ENCODE assay signal across 1 cellular context in genomic region chr1:42766723-42767509, GRCh38.
A peak's percentile ranks its signal among the peaks of the same experiment; 100 is the strongest.
TF ChIP-seq lines count a peak whose summit lies in the region.

Gene C1orf50, plus strand, starts transcription at chr1:42767249. Its CDS starts 63 bp downstream, at chr1:42767312.
A gene with protein sequence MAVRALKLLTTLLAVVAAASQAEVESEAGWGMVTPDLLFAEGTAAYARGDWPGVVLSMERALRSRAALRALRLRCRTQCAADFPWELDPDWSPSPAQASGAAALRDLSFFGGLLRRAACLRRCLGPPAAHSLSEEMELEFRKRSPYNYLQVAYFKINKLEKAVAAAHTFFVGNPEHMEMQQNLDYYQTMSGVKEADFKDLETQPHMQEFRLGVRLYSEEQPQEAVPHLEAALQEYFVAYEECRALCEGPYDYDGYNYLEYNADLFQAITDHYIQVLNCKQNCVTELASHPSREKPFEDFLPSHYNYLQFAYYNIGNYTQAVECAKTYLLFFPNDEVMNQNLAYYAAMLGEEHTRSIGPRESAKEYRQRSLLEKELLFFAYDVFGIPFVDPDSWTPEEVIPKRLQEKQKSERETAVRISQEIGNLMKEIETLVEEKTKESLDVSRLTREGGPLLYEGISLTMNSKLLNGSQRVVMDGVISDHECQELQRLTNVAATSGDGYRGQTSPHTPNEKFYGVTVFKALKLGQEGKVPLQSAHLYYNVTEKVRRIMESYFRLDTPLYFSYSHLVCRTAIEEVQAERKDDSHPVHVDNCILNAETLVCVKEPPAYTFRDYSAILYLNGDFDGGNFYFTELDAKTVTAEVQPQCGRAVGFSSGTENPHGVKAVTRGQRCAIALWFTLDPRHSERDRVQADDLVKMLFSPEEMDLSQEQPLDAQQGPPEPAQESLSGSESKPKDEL (minus strand): TSS chr1:42767028. CDS start chr1:42766971, 57 bp downstream.

TF ChIP-seq in WTC11, 78 proteins besides CTCF, POLR2A, EP300 and RAD21 (continued from another document):
- TF ChIP-seq ZNF532 (CRISPR knock-in tag; IDR thresholded peaks at IDR 0.05; ENCODE audit: borderline replicate concordance) = no peak
- TF ChIP-seq HMGXB4 (CRISPR knock-in tag; IDR thresholded peaks at IDR 0.05) = peak; percentile 42
- peak; percentile 23 for TF ChIP-seq FOXK1 (CRISPR knock-in tag; IDR thresholded peaks at IDR 0.05)
- TF ChIP-seq, protein P1, sequence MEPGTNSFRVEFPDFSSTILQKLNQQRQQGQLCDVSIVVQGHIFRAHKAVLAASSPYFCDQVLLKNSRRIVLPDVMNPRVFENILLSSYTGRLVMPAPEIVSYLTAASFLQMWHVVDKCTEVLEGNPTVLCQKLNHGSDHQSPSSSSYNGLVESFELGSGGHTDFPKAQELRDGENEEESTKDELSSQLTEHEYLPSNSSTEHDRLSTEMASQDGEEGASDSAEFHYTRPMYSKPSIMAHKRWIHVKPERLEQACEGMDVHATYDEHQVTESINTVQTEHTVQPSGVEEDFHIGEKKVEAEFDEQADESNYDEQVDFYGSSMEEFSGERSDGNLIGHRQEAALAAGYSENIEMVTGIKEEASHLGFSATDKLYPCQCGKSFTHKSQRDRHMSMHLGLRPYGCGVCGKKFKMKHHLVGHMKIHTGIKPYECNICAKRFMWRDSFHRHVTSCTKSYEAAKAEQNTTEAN (CRISPR knock-in tag; IDR thresholded peaks at IDR 0.05) = no peak
- TF ChIP-seq EMX1 (CRISPR knock-in tag; IDR thresholded peaks at IDR 0.05) = no peak
- TF ChIP-seq GTF2I (CRISPR knock-in tag; conservative IDR thresholded peaks at IDR 0.05) = no peak
- TF ChIP-seq, protein P2, sequence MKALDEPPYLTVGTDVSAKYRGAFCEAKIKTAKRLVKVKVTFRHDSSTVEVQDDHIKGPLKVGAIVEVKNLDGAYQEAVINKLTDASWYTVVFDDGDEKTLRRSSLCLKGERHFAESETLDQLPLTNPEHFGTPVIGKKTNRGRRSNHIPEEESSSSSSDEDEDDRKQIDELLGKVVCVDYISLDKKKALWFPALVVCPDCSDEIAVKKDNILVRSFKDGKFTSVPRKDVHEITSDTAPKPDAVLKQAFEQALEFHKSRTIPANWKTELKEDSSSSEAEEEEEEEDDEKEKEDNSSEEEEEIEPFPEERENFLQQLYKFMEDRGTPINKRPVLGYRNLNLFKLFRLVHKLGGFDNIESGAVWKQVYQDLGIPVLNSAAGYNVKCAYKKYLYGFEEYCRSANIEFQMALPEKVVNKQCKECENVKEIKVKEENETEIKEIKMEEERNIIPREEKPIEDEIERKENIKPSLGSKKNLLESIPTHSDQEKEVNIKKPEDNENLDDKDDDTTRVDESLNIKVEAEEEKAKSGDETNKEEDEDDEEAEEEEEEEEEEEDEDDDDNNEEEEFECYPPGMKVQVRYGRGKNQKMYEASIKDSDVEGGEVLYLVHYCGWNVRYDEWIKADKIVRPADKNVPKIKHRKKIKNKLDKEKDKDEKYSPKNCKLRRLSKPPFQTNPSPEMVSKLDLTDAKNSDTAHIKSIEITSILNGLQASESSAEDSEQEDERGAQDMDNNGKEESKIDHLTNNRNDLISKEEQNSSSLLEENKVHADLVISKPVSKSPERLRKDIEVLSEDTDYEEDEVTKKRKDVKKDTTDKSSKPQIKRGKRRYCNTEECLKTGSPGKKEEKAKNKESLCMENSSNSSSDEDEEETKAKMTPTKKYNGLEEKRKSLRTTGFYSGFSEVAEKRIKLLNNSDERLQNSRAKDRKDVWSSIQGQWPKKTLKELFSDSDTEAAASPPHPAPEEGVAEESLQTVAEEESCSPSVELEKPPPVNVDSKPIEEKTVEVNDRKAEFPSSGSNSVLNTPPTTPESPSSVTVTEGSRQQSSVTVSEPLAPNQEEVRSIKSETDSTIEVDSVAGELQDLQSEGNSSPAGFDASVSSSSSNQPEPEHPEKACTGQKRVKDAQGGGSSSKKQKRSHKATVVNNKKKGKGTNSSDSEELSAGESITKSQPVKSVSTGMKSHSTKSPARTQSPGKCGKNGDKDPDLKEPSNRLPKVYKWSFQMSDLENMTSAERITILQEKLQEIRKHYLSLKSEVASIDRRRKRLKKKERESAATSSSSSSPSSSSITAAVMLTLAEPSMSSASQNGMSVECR (CRISPR knock-in tag; IDR thresholded peaks at IDR 0.05; ENCODE audit: borderline replicate concordance) = 0 out of 2 replicates have a peak, but pooled peaks have one; percentile 26
- TF ChIP-seq NR1H2 (CRISPR knock-in tag; IDR thresholded peaks at IDR 0.05) = no peak
- no peak for TF ChIP-seq ATF2 (CRISPR knock-in tag; IDR thresholded peaks at IDR 0.05; ENCODE audit: borderline replicate concordance, low read depth)
- no peak for TF ChIP-seq JAZF1 (CRISPR knock-in tag; IDR thresholded peaks at IDR 0.05)
- TF ChIP-seq, protein P3, sequence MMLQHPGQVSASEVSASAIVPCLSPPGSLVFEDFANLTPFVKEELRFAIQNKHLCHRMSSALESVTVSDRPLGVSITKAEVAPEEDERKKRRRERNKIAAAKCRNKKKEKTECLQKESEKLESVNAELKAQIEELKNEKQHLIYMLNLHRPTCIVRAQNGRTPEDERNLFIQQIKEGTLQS (CRISPR knock-in tag; conservative IDR thresholded peaks at IDR 0.05) = no peak
- TF ChIP-seq MAX (CRISPR knock-in tag; IDR thresholded peaks at IDR 0.05) = peak; percentile 59; the same call in 1 of the 2 replicates
- no peak for TF ChIP-seq HMGA2 (CRISPR knock-in tag; IDR thresholded peaks at IDR 0.05)
- peak; percentile 40; the same call in 1 of the 2 replicates for TF ChIP-seq GABPB1 (CRISPR knock-in tag; IDR thresholded peaks at IDR 0.05)
- TF ChIP-seq ATF1 (CRISPR knock-in tag; IDR thresholded peaks at IDR 0.05) = 0 out of 2 replicates have a peak, but pooled peaks have one; percentile 42
- TF ChIP-seq OVOL2 (CRISPR knock-in tag; IDR thresholded peaks at IDR 0.05; ENCODE audit: borderline replicate concordance) = no peak
- no peak for TF ChIP-seq ZNF396 (CRISPR knock-in tag; IDR thresholded peaks at IDR 0.05; ENCODE audit: borderline replicate concordance)
- peak; percentile 50; the same call in 1 of the 2 replicates for TF ChIP-seq ZNF232 (CRISPR knock-in tag; IDR thresholded peaks at IDR 0.05)
- TF ChIP-seq KAT7 (CRISPR knock-in tag; IDR thresholded peaks at IDR 0.05; ENCODE audit: borderline replicate concordance) = 0 out of 2 replicates have a peak, but pooled peaks have one; percentile 58
- TF ChIP-seq SP1 (CRISPR knock-in tag; conservative IDR thresholded peaks at IDR 0.05) = peak; percentile 76; the same call in 1 of the 2 replicates
- TF ChIP-seq NR2C2 (CRISPR knock-in tag; IDR thresholded peaks at IDR 0.05) = no peak
- TF ChIP-seq SMAD4 (CRISPR knock-in tag; IDR thresholded peaks at IDR 0.05) = no peak
- TF ChIP-seq CDX4 (CRISPR knock-in tag; IDR thresholded peaks at IDR 0.05; ENCODE audit: borderline replicate concordance) = no peak
- TF ChIP-seq GRHL2 (CRISPR knock-in tag; IDR thresholded peaks at IDR 0.05; ENCODE audit: insufficient replicate concordance, severe bottlenecking) = no peak
- TF ChIP-seq ZNF138 (CRISPR knock-in tag; conservative IDR thresholded peaks at IDR 0.05) = no peak
- TF ChIP-seq, protein P4, sequence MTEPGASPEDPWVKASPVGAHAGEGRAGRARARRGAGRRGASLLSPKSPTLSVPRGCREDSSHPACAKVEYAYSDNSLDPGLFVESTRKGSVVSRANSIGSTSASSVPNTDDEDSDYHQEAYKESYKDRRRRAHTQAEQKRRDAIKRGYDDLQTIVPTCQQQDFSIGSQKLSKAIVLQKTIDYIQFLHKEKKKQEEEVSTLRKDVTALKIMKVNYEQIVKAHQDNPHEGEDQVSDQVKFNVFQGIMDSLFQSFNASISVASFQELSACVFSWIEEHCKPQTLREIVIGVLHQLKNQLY (CRISPR knock-in tag; IDR thresholded peaks at IDR 0.05) = 0 out of 2 replicates have a peak, but pooled peaks have one; percentile 38
- no peak for TF ChIP-seq FOXJ3 (CRISPR knock-in tag; IDR thresholded peaks at IDR 0.05; ENCODE audit: borderline replicate concordance)
- TF ChIP-seq PRRX2 (CRISPR knock-in tag; IDR thresholded peaks at IDR 0.05) = no peak
- no peak; the same call in 1 of the 2 replicates for TF ChIP-seq JUN (CRISPR knock-in tag; IDR thresholded peaks at IDR 0.05)
- peak; percentile 36; the same call in 1 of the 2 replicates for TF ChIP-seq ETV6 (CRISPR knock-in tag; IDR thresholded peaks at IDR 0.05)
- no peak for TF ChIP-seq CREB1 (CRISPR knock-in tag; IDR thresholded peaks at IDR 0.05)
TF ChIP-seq in WTC11: peak in this region for 20.
